Comparison of ENCODE assay signal across 21 cellular contexts in genomic region chr5:62142351-62142750, GRCh38.
"Had no signal": no experiment of that assay in that cellular context is flagged by ENCODE, and none has a peak within 500 bp of the region (broad histone marks: within the 10 kb centered on the region; RNA-seq: fewer than 3 reads in every experiment).

No MANE protein-coding gene starts in this region.

- H3K9me3 ChIP-seq: colonic mucosa, esophagus squamous epithelium, gastroesophageal sphincter, mucosa of descending colon, ovary, suprapubic skin, thyroid gland, upper lobe of left lung, uterus had no signal

- H3K27ac Mint-ChIP-seq: natural killer cell, progenitor cell of endocrine pancreas had no signal

- H3K79me2 ChIP-seq: hepatocyte had no signal

- H3K27me3 ChIP-seq: colonic mucosa, gastroesophageal sphincter, ovary, suprapubic skin, thyroid gland, upper lobe of left lung, uterus had no signal

- DNase-seq: colonic mucosa; dermis blood vessel endothelial cell; esophagus squamous epithelium; left colon; left ventricle myocardium superior; mucosa of descending colon; natural killer cell; ovary; right cardiac atrium; small intestine; stimulated activated CD4-positive, alpha-beta T cell treated with anti-CD3 and anti-CD28 coated beads, Interleukin-2, amount 100 ng/mL, for 48 hours; stimulated activated naive CD4-positive, alpha-beta T cell treated with Interleukin-2 at 50 U/mL for 16 hours; thyroid gland; upper lobe of left lung; uterus had no signal

- H3K4me3 Mint-ChIP-seq: natural killer cell, neural crest cell had no signal

- H3K36me3 Mint-ChIP-seq: natural killer cell had no signal

- H3K4me1 Mint-ChIP-seq: natural killer cell had no signal

- H3K9me3 Mint-ChIP-seq: natural killer cell, neural crest cell had no signal

- H3K36me3 ChIP-seq: colonic mucosa, esophagus squamous epithelium, gastroesophageal sphincter, ovary, suprapubic skin, thyroid gland, upper lobe of left lung, uterus had no signal

- FAIRE-seq: small intestine had no signal

- ATAC-seq: gastroesophageal sphincter, left colon, left ventricle myocardium superior, mucosa of descending colon, natural killer cell, right cardiac atrium had no signal

- H3K4me1 ChIP-seq: colonic mucosa, uterus had no signal

- H3K27ac ChIP-seq: colonic mucosa, esophagus squamous epithelium, gastroesophageal sphincter, hepatocyte, ovary, suprapubic skin, thyroid gland, upper lobe of left lung, uterus had no signal

- H3K4me3 ChIP-seq: colonic mucosa, esophagus squamous epithelium, gastroesophageal sphincter, hepatocyte, lung, mucosa of descending colon, ovary, suprapubic skin, thyroid gland, upper lobe of left lung, uterus had no signal

- H3K4me2 ChIP-seq: hepatocyte had no signal
